Comparison of ENCODE assay signal across 13 cellular contexts in the genomic region with DNA sequence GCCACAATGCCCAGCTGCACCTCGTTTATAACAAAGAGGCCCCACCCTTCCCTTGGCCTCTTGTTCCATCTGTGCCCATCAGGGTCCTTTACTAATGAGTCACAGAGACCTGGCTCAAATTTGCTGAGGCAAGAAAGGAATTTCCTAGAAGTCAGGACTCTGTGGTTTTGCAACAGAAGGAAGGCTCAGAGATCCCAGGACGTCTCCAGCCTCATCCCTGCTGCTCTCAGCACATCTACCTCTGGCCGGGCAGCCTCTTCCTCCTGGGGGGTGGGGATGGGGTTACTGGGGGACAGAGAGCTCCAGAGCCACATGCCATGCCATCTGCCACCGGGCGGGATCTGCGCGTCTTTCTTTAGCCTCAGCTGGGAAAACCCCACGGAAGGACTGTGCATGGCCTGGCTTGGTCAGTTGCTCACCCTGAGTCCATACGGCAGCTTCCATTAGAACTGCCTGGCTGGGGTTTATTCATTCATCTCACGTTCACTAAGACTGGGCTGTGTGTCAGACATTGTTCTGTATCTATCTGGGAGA. TPM values are rescaled to one million over a fixed set of nuclear protein-coding genes. Genes with fewer than 3 reads are reported as not detected.
DNase-seq lines count a peak whose midpoint lies in the region; ATAC-seq and TF ChIP-seq lines count a peak whose summit lies in the region.
"Had no signal": no experiment of that assay in that cellular context is flagged by ENCODE, and none has a peak within 500 bp of the region (broad histone marks: within the 10 kb centered on the region; RNA-seq: fewer than 3 reads in every experiment).

No MANE protein-coding gene starts in this region.

- ATAC-seq in HG03571 (IDR thresholded peaks at IDR 0.05; ENCODE audit: unreplicated experiment): no peak

- TF ChIP-seq CTCF in AG10803 (conservative IDR thresholded peaks at IDR 0.05; ENCODE audit: low read length): no peak

- no peak overlapping the region for H3K4me3 ChIP-seq in AG10803 (ENCODE audit: low read length)
- H3K4me3 ChIP-seq: skin epidermis, suprapubic skin had no signal

- DNase-seq in AG10803 (ENCODE audit: low read depth) (peak; percentile 95), NCI-H1694 (lab: John Stamatoyannopoulos, UW) (peak; percentile 50), cerebellar cortex (ENCODE audit: low spot score) (peak; percentile 73), middle frontal gyrus (ENCODE audit: extremely low spot score, low spot score) (peak; percentile 34), HT-29 (ENCODE audit: low spot score) (no peak), activated gamma-delta T cell (lab: John Stamatoyannopoulos, UW) (no peak)
- no peak for DNase-seq in activated CD8-positive, alpha-beta memory T cell treated with anti-CD3 and anti-CD28 coated beads, Interleukin-2, amount 50 U/mL, for 48 hours
- DNase-seq: CD8-positive, alpha-beta memory T cell; immature natural killer cell; NCI-H526 treated with DMSO at 0.1 percent for 48 hours had no signal

RNA-seq across cellular contexts. Expression of a gene that starts 41.9 kb away (rescaled TPM):
- 129 and 149 TPM in 2 replicates for total RNA-seq in HT-29 (2014; rRNA removed; shearing (Covaris generic))

RNA-seq across cellular contexts. Expression of a gene that starts 55.8 kb away (rescaled TPM):
- 47.2 and 50.9 TPM in 2 replicates for total RNA-seq in HT-29 (2014; rRNA removed; shearing (Covaris generic))
- total RNA-seq: CD8-positive, alpha-beta memory T cell had no signal

RNA-seq across cellular contexts. Expression of a gene that starts 58.3 kb away (rescaled TPM):
- total RNA-seq in HT-29 (2014; rRNA removed; shearing (Covaris generic)): 0.92 and 1.7 TPM in 2 replicates

Comparison
In these comparisons a context has a peak if more than half of its experiments do, and no peak if none do; other contexts are left out.
1. DNase-seq: peak in AG10803 (single experiment), NCI-H1694 (single experiment), cerebellar cortex (single experiment) and middle frontal gyrus (single experiment); none in HT-29 (single experiment), activated gamma-delta T cell (single experiment) and activated CD8-positive, alpha-beta memory T cell treated with anti-CD3 and anti-CD28 coated beads, Interleukin-2, amount 50 U/mL, for 48 hours (single experiment).